23 cellular contexts compared by ENCODE assay signal in genomic region chr6:163306000-163306399, GRCh38.
"Had no signal": no experiment of that assay in that cellular context is flagged by ENCODE, and none has a peak within 500 bp of the region (broad histone marks: within the 10 kb centered on the region; RNA-seq: fewer than 3 reads in every experiment).

No MANE protein-coding gene starts in this region.

- H3K27me3 ChIP-seq: colonic mucosa, dorsolateral prefrontal cortex, esophagus muscularis mucosa, esophagus squamous epithelium, foreskin keratinocyte, gastrocnemius medialis, gastroesophageal sphincter, heart left ventricle had no signal

- H3K27ac ChIP-seq: colonic mucosa, coronary artery, epithelial cell of prostate, esophagus muscularis mucosa, esophagus squamous epithelium, foreskin keratinocyte, gastroesophageal sphincter had no signal

- H3K27ac Mint-ChIP-seq: dendritic cell treated with granulocyte-macrophage colony-stimulating factor and Interleukin-4, amounts not matched to agents 40 ng/mL and 50 ng/mL, for 4 days; effector memory CD8-positive, alpha-beta T cell; endodermal cell had no signal

- H3K9me3 Mint-ChIP-seq: dendritic cell treated with granulocyte-macrophage colony-stimulating factor and Interleukin-4, amounts not matched to agents 40 ng/mL and 50 ng/mL, for 4 days; effector memory CD8-positive, alpha-beta T cell; endodermal cell had no signal

- H3K4me1 ChIP-seq: colonic mucosa, esophagus squamous epithelium, gastroesophageal sphincter had no signal

- H3K9me3 ChIP-seq: colonic mucosa, esophagus muscularis mucosa, esophagus squamous epithelium, gastrocnemius medialis, gastroesophageal sphincter, heart left ventricle had no signal

- H3K36me3 ChIP-seq: colonic mucosa, esophagus muscularis mucosa, esophagus squamous epithelium, gastrocnemius medialis, gastroesophageal sphincter, heart left ventricle had no signal

- DNase-seq: colonic mucosa; cortex of kidney; dermis blood vessel endothelial cell; dorsolateral prefrontal cortex; effector CD4-positive, alpha-beta T cell; effector CD8-positive, alpha-beta T cell; effector memory CD4-positive, alpha-beta T cell; effector memory CD8-positive, alpha-beta T cell; endodermal cell; erythroblast; esophagus squamous epithelium; foreskin fibroblast; foreskin keratinocyte; foreskin melanocyte; gastrocnemius medialis; glutamatergic neuron; heart left ventricle had no signal

- H3K4me3 ChIP-seq: colonic mucosa, coronary artery, dorsolateral prefrontal cortex, esophagus muscularis mucosa, esophagus squamous epithelium, gastrocnemius medialis, gastroesophageal sphincter, heart left ventricle had no signal

- ATAC-seq: effector memory CD8-positive, alpha-beta T cell; esophagus mucosa; foreskin keratinocyte; gastrocnemius medialis; gastroesophageal sphincter had no signal
